Comparison of ENCODE assay signal across 8 cellular contexts in genomic region chr2:27050281-27050995, GRCh38. TPM values are rescaled to one million over a fixed set of nuclear protein-coding genes. Genes with fewer than 3 reads are reported as not detected.
A peak's percentile ranks its signal among the peaks of the same experiment; 100 is the strongest.
DNase-seq lines count a peak whose midpoint lies in the region; ATAC-seq, FAIRE-seq and TF ChIP-seq lines count a peak whose summit lies in the region.

No MANE protein-coding gene starts in this region.

- TF ChIP-seq POLR2A in spleen (IDR thresholded peaks at IDR 0.05): peak in 1 of 3 donors; percentile 71

- DNase-seq in AG04449 (ENCODE audit: low read depth, low spot score) (peak; percentile 92), NCI-H2196 (lab: John Stamatoyannopoulos, UW; ENCODE audit: unreplicated experiment) (peak; percentile 89), WERI-Rb-1 (peak; percentile 94), bronchial epithelial cell (ENCODE audit: low read depth) (peak; percentile 94), inferior parietal cortex (ENCODE audit: extremely low spot score) (peak; percentile 98), spleen (peak; percentile 93)

- peaks cover 27% of the 10 kb centered on the region for H3K36me3 ChIP-seq in WERI-Rb-1
- peaks cover 10% of the 10 kb centered on the region for H3K36me3 ChIP-seq in bronchial epithelial cell (ENCODE audit: control insufficient read depth, insufficient read depth, low read length)
- peaks cover under 1 to 23% (median 13%) of the 10 kb centered on the region in 6 donors for H3K36me3 ChIP-seq in spleen

- H3K4me3 ChIP-seq in AG04449 (ENCODE audit: low read depth, low read length): peak overlapping the region; percentile 93
- H3K4me3 ChIP-seq in WERI-Rb-1 (ENCODE audit: low read depth, low read length): peak overlapping the region; percentile 85
- H3K4me3 ChIP-seq in bronchial epithelial cell (ENCODE audit: low read depth, low read length): peak overlapping the region; percentile 83
- peak overlapping the region; percentile 81 to 99 (median 86) for H3K4me3 ChIP-seq in spleen

- H3K4me1 ChIP-seq in spleen: peaks cover 10 to 35% (median 22%) of the 10 kb centered on the region in 6 donors

- whole genome bisulfite sequencing in spleen, 5 donors: 0 to 1% (median 0%) methylated on average over 23 to 48 of the region's 48 CpGs

- H3K27me3 ChIP-seq in WERI-Rb-1 (ENCODE audit: insufficient read depth, low read depth, severe bottlenecking): no peaks in the 10 kb centered on the region
- no peaks in the 10 kb centered on the region for H3K27me3 ChIP-seq in bronchial epithelial cell (ENCODE audit: control insufficient read depth, insufficient read depth, low read length)
- H3K27me3 ChIP-seq in spleen (replicated peaks in 1 of 7): no peaks in the 10 kb centered on the region

- peak; percentile 57 for TF ChIP-seq CTCF in AG04449 (IDR thresholded peaks at IDR 0.05; ENCODE audit: insufficient read depth, low read length, missing control alignments)
- TF ChIP-seq CTCF in WERI-Rb-1 (IDR thresholded peaks at IDR 0.05; ENCODE audit: low read depth, low read length): 0 out of 2 replicates have a peak, but pooled peaks have one; percentile 34
- TF ChIP-seq CTCF in bronchial epithelial cell (IDR thresholded peaks at IDR 0.05; ENCODE audit: insufficient read depth, low read length, severe bottlenecking): peak; percentile 44
- peak; percentile 13 to 66 (median 50) for TF ChIP-seq CTCF in spleen (IDR thresholded peaks at IDR 0.05 in 8 of 11, conservative IDR thresholded peaks at IDR 0.05 in 3 of 11)

- POLR2A ChIA-PET in AG04449 (lab: Yijun Ruan, JAX): interaction anchor here (0.5 to 4.2 kb wide), 13 partner anchors 9 to 89 kb away, joined by 3 to 31 read pairs (median 13); partner anchors contain the start of genes EMILIN1, KHK and OST4

- CTCF ChIA-PET in AG04449 (lab: Yijun Ruan, JAX): interaction anchor here (0.7 to 4.3 kb wide), 11 partner anchors 10 to 204 kb away, joined by 3 to 35 read pairs (median 6); partner anchors contain the start of genes EMILIN1, KHK, OST4 and TMEM214

- H3K9me3 ChIP-seq in WERI-Rb-1 (ENCODE audit: severe bottlenecking): no peaks in the 10 kb centered on the region
- H3K9me3 ChIP-seq in spleen: no peaks in the 10 kb centered on the region

- intact Hi-C loops in spleen (cut with DNase I; ENCODE audit: low total_unique reads): no loop called here

- ATAC-seq in GM18870 (IDR thresholded peaks at IDR 0.05; ENCODE audit: unreplicated experiment): peak; percentile 55
- peak; percentile 37 for ATAC-seq in HG03108 (IDR thresholded peaks at IDR 0.05; ENCODE audit: unreplicated experiment)

- H3K27ac ChIP-seq in WERI-Rb-1 (peak overlapping the region; percentile 81), spleen (peak overlapping the region; percentile 76 to 96 (median 93))

- FAIRE-seq in bronchial epithelial cell (lab: Jason Lieb, UNC): no peak

RNA-seq across cellular contexts. Expression of gene AGBL5, which starts 1.0 kb away (rescaled TPM):
- total RNA-seq in bronchial epithelial cell: 9.2 and 16.5 TPM in 2 replicates
- 10 to 100 TPM; 11.6 to 18.6 (median 14.9) TPM for total RNA-seq in spleen
- 10 to 100 TPM in 1 of 3 donors, 1 to 10 TPM in 2; 7.1 to 10.5 (median 8.0) TPM for polyA plus RNA-seq in spleen

RNA-seq across cellular contexts. Expression of gene TMEM214, which starts 17.7 kb away (rescaled TPM):
- total RNA-seq in bronchial epithelial cell (15.8 and 17.3 TPM in 2 replicates), spleen (10 to 100 TPM; 56.1 to 93.1 (median 73.0) TPM)
- polyA plus RNA-seq in spleen: 10 to 100 TPM; 22.3 to 48.9 (median 26.8) TPM

RNA-seq across cellular contexts. Expression of gene OST4, which starts 21.0 kb away (rescaled TPM):
- 226 and 277 TPM in 2 replicates for total RNA-seq in bronchial epithelial cell
- total RNA-seq in spleen: 100 to 1,000 TPM; 197 to 292 (median 235) TPM
- 100 to 1,000 TPM; 418 to 556 (median 523) TPM for polyA plus RNA-seq in spleen

RNA-seq across cellular contexts. Expression of gene EMILIN1, which starts 28.0 kb away (rescaled TPM):
- total RNA-seq in bronchial epithelial cell (under 0.01 and 1.6 TPM in 2 replicates), spleen (100 to 1,000 TPM in 6 of 7 donors, 10 to 100 TPM in 1; 62.5 to 152 (median 112) TPM)
- 10 to 100 TPM; 18.3 to 71.4 (median 40.7) TPM for polyA plus RNA-seq in spleen

RNA-seq across cellular contexts. Expression of gene KHK, which starts 36.1 kb away (rescaled TPM):
- 0.53 and 0.77 TPM in 2 replicates for total RNA-seq in bronchial epithelial cell
- total RNA-seq in spleen: 1 to 10 TPM; 3.3 to 8.3 (median 3.6) TPM
- 1 to 10 TPM; 3.3 to 6.4 (median 4.4) TPM for polyA plus RNA-seq in spleen

Comparison
In these comparisons a context has a peak if more than half of its experiments do, and no peak if none do; other contexts are left out.
1. Peak in every context shown above with its lines: DNase-seq, ATAC-seq, H3K4me3 ChIP-seq and H3K27ac ChIP-seq.